In the genomic region with DNA sequence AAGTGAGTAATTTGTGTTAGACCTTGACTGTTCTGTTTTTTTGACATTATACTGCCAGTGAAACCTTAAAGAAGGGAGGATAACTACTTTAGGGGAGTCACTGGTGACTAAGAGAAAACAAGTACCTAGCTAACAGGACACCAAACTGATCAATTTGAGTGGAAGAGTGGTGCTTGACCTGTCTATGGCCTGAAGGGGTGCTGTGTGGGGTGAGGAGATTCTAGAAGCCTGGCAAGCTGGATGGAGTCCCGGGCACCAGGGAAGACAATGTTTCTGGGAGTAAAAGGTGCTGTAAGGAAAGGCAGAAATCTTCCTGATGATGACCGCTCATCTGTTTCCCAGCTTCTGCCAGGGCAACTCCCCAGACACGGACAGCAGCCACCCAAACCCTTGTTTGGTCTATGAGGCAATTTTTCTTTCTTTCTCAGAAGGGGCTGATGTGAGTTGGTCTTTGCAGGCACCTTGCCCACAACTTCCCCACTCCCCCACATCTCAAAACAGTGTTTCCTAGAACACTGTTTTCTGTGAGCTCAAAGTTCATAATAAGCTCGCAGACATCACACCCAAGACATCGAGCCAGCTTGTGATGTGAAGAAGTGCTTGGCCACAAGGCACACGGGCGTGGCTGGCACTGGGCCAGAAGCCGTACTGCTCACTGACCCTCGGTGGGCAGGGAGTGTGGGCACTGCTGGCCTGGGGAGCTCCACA, we compare ENCODE assay signal across 9 cellular contexts. TPM values are rescaled to one million over a fixed set of nuclear protein-coding genes. Genes with fewer than 3 reads are reported as not detected.
DNase-seq lines count a peak whose midpoint lies in the region; ATAC-seq, FAIRE-seq and TF ChIP-seq lines count a peak whose summit lies in the region.
"Had no signal": no experiment of that assay in that cellular context is flagged by ENCODE, and none has a peak within 500 bp of the region (broad histone marks: within the 10 kb centered on the region; RNA-seq: fewer than 3 reads in every experiment).

No MANE protein-coding gene starts in this region.

- DNase-seq in MCF 10A (ENCODE audit: unreplicated experiment), result no peak
- DNase-seq in breast epithelium (ENCODE audit: low spot score in 2 of 2), result no peak
- peak; percentile 65 to 70 for DNase-seq in activated T-cell treated with anti-CD3 and anti-CD28 coated beads, Interleukin-2, amount 50 U/mL, for 48 hours
- peak; percentile 21 for DNase-seq in left kidney (ENCODE audit: low read depth, low spot score)
- DNase-seq in kidney, result no peak
- no peak for DNase-seq in gastrocnemius medialis
- DNase-seq in glutamatergic neuron, result no peak
- DNase-seq in SIG-M5 treated with dmso at 0.1 percent for 504 hours (lab: John Stamatoyannopoulos, UW; ENCODE audit: unreplicated experiment), result no peak

- in situ Hi-C loops in gastrocnemius medialis (cut with MboI; ENCODE audit: low sequenced_read_pairs in 4 of 4), result no loop called here

- no peak overlapping the region for H3K27ac ChIP-seq in breast epithelium
- peak overlapping the region in 1 of 2 donors; percentile 7 for H3K27ac ChIP-seq in kidney (ENCODE audit: low read depth in 2 of 2, low read length in 2 of 2)
- no peak overlapping the region for H3K27ac ChIP-seq in gastrocnemius medialis
- H3K27ac ChIP-seq: C4-2B had no signal

- CTCF ChIA-PET in MCF 10A (lab: Yijun Ruan, JAX), result interaction anchor here (0.6 to 3.8 kb wide), 7 partner anchors 10 to 644 kb away, joined by 3 to 23 read pairs (median 4); a partner anchor contains a TSS

- no peaks in the 10 kb centered on the region for H3K9me3 ChIP-seq in breast epithelium
- no peaks in the 10 kb centered on the region for H3K9me3 ChIP-seq in kidney (ENCODE audit: control insufficient read depth in 1 of 2, low read length in 2 of 2)
- no peaks in the 10 kb centered on the region for H3K9me3 ChIP-seq in gastrocnemius medialis

- no peak overlapping the region for H3K4me3 Mint-ChIP-seq in MCF 10A (ENCODE audit: unreplicated experiment)
- H3K4me3 Mint-ChIP-seq in glutamatergic neuron (ENCODE audit: unreplicated experiment), result no peak overlapping the region

- H3K36me3 ChIP-seq in breast epithelium, result no peaks in the 10 kb centered on the region
- no peaks in the 10 kb centered on the region for H3K36me3 ChIP-seq in kidney (ENCODE audit: control insufficient read depth in 1 of 2, insufficient read depth in 2 of 2, low read length in 2 of 2)
- no peaks in the 10 kb centered on the region for H3K36me3 ChIP-seq in gastrocnemius medialis

- no TSS peak for BruUV-seq in MCF 10A (replicated peaks; lab: Mats Ljungman, UMichigan)

- H3K4me3 ChIP-seq in breast epithelium (no peak overlapping the region), kidney (ENCODE audit: low read length in 2 of 2) (no peak overlapping the region), gastrocnemius medialis (no peak overlapping the region)

- intact Hi-C loops in MCF 10A (cut with micrococcal nuclease) (loop anchor here (5.0 kb wide), 2 partner anchors 163 to 418 kb away; no protein-coding TSS in a partner anchor), breast epithelium (cut with DNase I; ENCODE audit: low total_unique reads) (no loop called here), kidney (cut with DNase I) (no loop called here), gastrocnemius medialis (cut with DNase I; ENCODE audit: low total_unique reads) (no loop called here)

- no peak overlapping the region for H3K9ac ChIP-seq in kidney (ENCODE audit: low read length in 2 of 2)

- H3K36me3 Mint-ChIP-seq in MCF 10A (ENCODE audit: insufficient read depth, unreplicated experiment), result no peaks in the 10 kb centered on the region
- no peaks in the 10 kb centered on the region for H3K36me3 Mint-ChIP-seq in glutamatergic neuron (ENCODE audit: unreplicated experiment)

- TF ChIP-seq POLR2A in breast epithelium (IDR thresholded peaks at IDR 0.05) (no peak), gastrocnemius medialis (IDR thresholded peaks at IDR 0.05) (no peak)

- peaks cover 9% of the 10 kb centered on the region for H3K4me1 Mint-ChIP-seq in MCF 10A (ENCODE audit: insufficient read depth, unreplicated experiment)
- H3K4me1 Mint-ChIP-seq in glutamatergic neuron (ENCODE audit: low read depth, unreplicated experiment), result no peaks in the 10 kb centered on the region

- H3K9me3 Mint-ChIP-seq in MCF 10A (ENCODE audit: unreplicated experiment) (no peaks in the 10 kb centered on the region), glutamatergic neuron (ENCODE audit: unreplicated experiment) (peaks cover 3% of the 10 kb centered on the region)

- no peak for ATAC-seq in gastrocnemius medialis

- TF ChIP-seq CTCF in MCF 10A (IDR thresholded peaks at IDR 0.05; ENCODE audit: unreplicated experiment) (no peak), breast epithelium (IDR thresholded peaks at IDR 0.05) (no peak), kidney (IDR thresholded peaks at IDR 0.05; ENCODE audit: borderline replicate concordance, extremely low read depth, insufficient read depth) (no peak), gastrocnemius medialis (IDR thresholded peaks at IDR 0.05 in 4 of 5, conservative IDR thresholded peaks at IDR 0.05 in 1 of 5) (no peak), glutamatergic neuron (IDR thresholded peaks at IDR 0.05; ENCODE audit: partially characterized antibody, unreplicated experiment) (no peak)

- no peak for FAIRE-seq in kidney (lab: Jason Lieb, UNC)

- H3K27me3 ChIP-seq in breast epithelium (no peaks in the 10 kb centered on the region), gastrocnemius medialis (no peaks in the 10 kb centered on the region)

- no peaks in the 10 kb centered on the region for H3K27me3 Mint-ChIP-seq in MCF 10A (ENCODE audit: insufficient read depth, unreplicated experiment)
- H3K27me3 Mint-ChIP-seq in glutamatergic neuron (ENCODE audit: unreplicated experiment), result no peaks in the 10 kb centered on the region

- H3K27ac Mint-ChIP-seq in MCF 10A (ENCODE audit: low read depth, unreplicated experiment) (peak overlapping the region; percentile 66), glutamatergic neuron (ENCODE audit: unreplicated experiment) (no peak overlapping the region)

- POLR2A ChIA-PET in MCF 10A (lab: Yijun Ruan, JAX), result interaction anchor here (0.8 kb wide), 1 partner anchor 141 kb away, joined by 3 read pairs; no protein-coding TSS in a partner anchor

- peaks cover 0 to 6% of the 10 kb centered on the region in 2 donors for H3K4me1 ChIP-seq in breast epithelium
- H3K4me1 ChIP-seq in kidney (ENCODE audit: control insufficient read depth in 1 of 2, insufficient read depth in 1 of 2, low read depth in 1 of 2, low read length in 2 of 2), result peaks cover 0 to 7% of the 10 kb centered on the region in 2 donors
- peaks cover 0 to 10% of the 10 kb centered on the region in 2 donors for H3K4me1 ChIP-seq in gastrocnemius medialis

RNA-seq across cellular contexts. Expression of a gene that starts 4.6 kb away (rescaled TPM):
- not detected in 2 replicates for total RNA-seq in MCF 10A (2022)
- total RNA-seq in breast epithelium, result 1 to 10 TPM; 1.6 to 3.4 (median 3.2) TPM
- 7.9 TPM for total RNA-seq in kidney
- 0.26 TPM for polyA plus RNA-seq in kidney (ENCODE audit: insufficient read depth, low read depth, low replicate concordance)
- total RNA-seq in gastrocnemius medialis, result under 1 TPM in 2 of 4 donors, not detected in 2; 0.66 to 0.81 TPM
- total RNA-seq in glutamatergic neuron (ENCODE audit: unreplicated experiment), result not detected

Comparison
In these comparisons a context has a peak if more than half of its experiments do, and no peak if none do; other contexts are left out.
1. DNase-seq: peak in activated T-cell treated with anti-CD3 and anti-CD28 coated beads, Interleukin-2, amount 50 U/mL, for 48 hours (2 of 2) and left kidney (single experiment); none in MCF 10A (single experiment), breast epithelium (0 of 2), kidney (single experiment), gastrocnemius medialis (0 of 2), glutamatergic neuron (single experiment) and SIG-M5 treated with dmso at 0.1 percent for 504 hours (single experiment).